In genomic region chr20:8213831-8214587, GRCh38 we compare ENCODE assay signal across 8 cellular contexts.
DNase-seq lines count a peak whose midpoint lies in the region; ATAC-seq and TF ChIP-seq lines count a peak whose summit lies in the region.
"Had no signal": no experiment of that assay in that cellular context is flagged by ENCODE, and none has a peak within 500 bp of the region (broad histone marks: within the 10 kb centered on the region; RNA-seq: fewer than 3 reads in every experiment).

No MANE protein-coding gene starts in this region.

- peak overlapping the region; percentile 18 for H3K27ac Mint-ChIP-seq in progenitor cell of endocrine pancreas

- DNase-seq in OCI-M1 (lab: John Stamatoyannopoulos, UW): peak; percentile 5
- DNase-seq in progenitor cell of endocrine pancreas (ENCODE audit: low spot score, unreplicated experiment): no peak
- no peak for DNase-seq in MG63
- no peak for DNase-seq in SK-N-DZ (ENCODE audit: low spot score)
- DNase-seq in NCI-H446 treated with DMSO at 0.1 percent for 48 hours (lab: John Stamatoyannopoulos, UW): no peak

- no peaks in the 10 kb centered on the region for H3K36me3 ChIP-seq in MG63

- H3K9me3 ChIP-seq in MG63: 0 out of 2 replicates have a peak, but pooled peaks cover 3% of the 10 kb centered on the region

- peaks cover 21% of the 10 kb centered on the region for H3K4me1 Mint-ChIP-seq in progenitor cell of endocrine pancreas (ENCODE audit: low read depth)

- peaks cover 2% of the 10 kb centered on the region for H3K36me3 Mint-ChIP-seq in progenitor cell of endocrine pancreas (ENCODE audit: insufficient read depth)

- no peaks in the 10 kb centered on the region for H3K27me3 ChIP-seq in MG63

- peak; percentile 86 for ATAC-seq in GM18909 (IDR thresholded peaks at IDR 0.05; ENCODE audit: poor library complexity, unreplicated experiment)
- peak; percentile 87 for ATAC-seq in HG02623 (IDR thresholded peaks at IDR 0.05; ENCODE audit: unreplicated experiment)

- H3K4me3 Mint-ChIP-seq in progenitor cell of endocrine pancreas (ENCODE audit: low read depth): no peak overlapping the region

- no peak overlapping the region for H3K4me3 ChIP-seq in MG63
- H3K4me3 ChIP-seq: lung had no signal

- H3K27me3 Mint-ChIP-seq in progenitor cell of endocrine pancreas: no peaks in the 10 kb centered on the region

- TF ChIP-seq CTCF in progenitor cell of endocrine pancreas (IDR thresholded peaks at IDR 0.05; ENCODE audit: unreplicated experiment): no peak

- H3K9me3 Mint-ChIP-seq in progenitor cell of endocrine pancreas (ENCODE audit: low read depth): peaks cover 4% of the 10 kb centered on the region
